In the genomic region with DNA sequence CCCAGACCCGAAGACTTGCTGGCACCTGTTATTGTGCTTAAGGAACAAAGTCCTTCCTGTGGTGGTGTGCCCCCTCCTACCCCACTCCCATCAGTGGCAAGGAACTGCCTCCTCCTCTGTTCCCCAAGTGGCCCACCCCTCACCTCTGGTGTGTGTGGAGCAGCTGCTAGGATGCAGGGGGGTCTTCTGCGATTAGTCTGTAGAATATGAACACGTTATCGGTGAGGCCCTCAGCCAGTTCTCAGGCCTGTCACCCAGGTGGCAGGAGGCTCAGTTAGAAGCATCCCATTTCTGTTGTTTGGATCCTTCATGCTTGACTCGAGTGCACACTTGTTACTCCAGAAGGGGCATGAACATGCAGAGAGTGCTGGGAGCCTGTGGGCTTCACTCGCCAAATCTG, we compare ENCODE assay signal across 18 cellular contexts.
"Had no signal": no experiment of that assay in that cellular context is flagged by ENCODE, and none has a peak within 500 bp of the region (broad histone marks: within the 10 kb centered on the region; RNA-seq: fewer than 3 reads in every experiment).

No MANE protein-coding gene starts in this region.

- ATAC-seq: activated T-cell treated with anti-CD3 and anti-CD28 coated beads, Interleukin-2, amount 50 U/mL, for 72 hours; body of pancreas; heart left ventricle; left cardiac atrium; right lobe of liver; stimulated activated effector memory CD8-positive, alpha-beta T cell treated with anti-CD3 and anti-CD28 coated beads, Interleukin-12 subunit alpha, Interleukin-12 subunit beta, amount 100 ng/mL, for 72 hours; stimulated activated naive CD8-positive, alpha-beta T cell treated with anti-CD3 and anti-CD28 coated beads, Interleukin-15, amount 100 ng/mL, for 72 hours had no signal

- H3K27me3 Mint-ChIP-seq: stimulated activated naive CD8-positive, alpha-beta T cell treated with anti-CD3 and anti-CD28 coated beads, Interleukin-15, amount 100 ng/mL, for 72 hours had no signal

- H3K4me3 Mint-ChIP-seq: activated T-cell treated with anti-CD3 and anti-CD28 coated beads, Interleukin-2, amount 50 U/mL, for 72 hours; nephron; stimulated activated effector memory CD8-positive, alpha-beta T cell treated with anti-CD3 and anti-CD28 coated beads, Interleukin-12 subunit alpha, Interleukin-12 subunit beta, amount 100 ng/mL, for 72 hours; stimulated activated naive CD8-positive, alpha-beta T cell treated with anti-CD3 and anti-CD28 coated beads, Interleukin-15, amount 100 ng/mL, for 72 hours had no signal

- H3K36me3 ChIP-seq: cardiac muscle cell, heart left ventricle, right lobe of liver, tibial artery had no signal

- H3K9me3 Mint-ChIP-seq: activated T-cell treated with anti-CD3 and anti-CD28 coated beads, Interleukin-2, amount 50 U/mL, for 72 hours; nephron; stimulated activated effector memory CD8-positive, alpha-beta T cell treated with anti-CD3 and anti-CD28 coated beads, Interleukin-12 subunit alpha, Interleukin-12 subunit beta, amount 100 ng/mL, for 72 hours; stimulated activated naive CD8-positive, alpha-beta T cell treated with anti-CD3 and anti-CD28 coated beads, Interleukin-15, amount 100 ng/mL, for 72 hours had no signal

- H3K4me1 ChIP-seq: right lobe of liver, tibial artery had no signal

- H3K27ac Mint-ChIP-seq: activated T-cell treated with anti-CD3 and anti-CD28 coated beads, Interleukin-2, amount 50 U/mL, for 72 hours; nephron had no signal

- H3K4me3 ChIP-seq: body of pancreas, cardiac muscle cell, heart left ventricle, right lobe of liver, skin epidermis, tibial artery had no signal

- H3K9me3 ChIP-seq: body of pancreas, heart left ventricle, right lobe of liver, tibial artery had no signal

- DNase-seq: activated CD4-positive, CD25-positive, alpha-beta regulatory T cell treated with anti-CD3 and anti-CD28 coated beads, Interleukin-2, amount 50 U/mL, for 72 hours; activated gamma-delta T cell; activated T-cell treated with anti-CD3 and anti-CD28 coated beads, Interleukin-2, amount 50 U/mL, for 72 hours; anterior cingulate cortex; body of pancreas; heart left ventricle; islet precursor cell; left cardiac atrium; nucleus accumbens; stimulated activated CD4-positive, alpha-beta T cell treated with anti-CD3 and anti-CD28 coated beads, Interleukin-2, amount 100 ng/mL, for 24 hours; stimulated activated naive CD8-positive, alpha-beta T cell treated with anti-CD3 and anti-CD28 coated beads, Interleukin-15, amount 100 ng/mL, for 72 hours; WERI-Rb-1 had no signal

- H3K27ac ChIP-seq: body of pancreas, cardiac muscle cell, heart left ventricle, right lobe of liver, tibial artery, WERI-Rb-1 had no signal

- H3K4me1 Mint-ChIP-seq: nephron had no signal

- H3K27me3 ChIP-seq: body of pancreas, cardiac muscle cell, right lobe of liver, tibial artery had no signal
